ENCODE assay signal across 25 cellular contexts in genomic region chr14:41783403-41783802, GRCh38.
"Had no signal": no experiment of that assay in that cellular context is flagged by ENCODE, and none has a peak within 500 bp of the region (broad histone marks: within the 10 kb centered on the region; RNA-seq: fewer than 3 reads in every experiment).

No MANE protein-coding gene starts in this region.

- H3K4me2 ChIP-seq: smooth muscle cell had no signal

- H3K27me3 Mint-ChIP-seq: memory B cell; natural killer cell treated with Interleukin-12 subunit alpha and Interleukin-12 subunit beta and Interleukin-15 and Interleukin-18, amount 100 ng/mL, for 72 hours; stimulated activated naive CD8-positive, alpha-beta T cell treated with anti-CD3 and anti-CD28 coated beads, Interleukin-15, amount 100 ng/mL, for 72 hours had no signal

- H3K4me3 Mint-ChIP-seq: memory B cell; natural killer cell treated with Interleukin-12 subunit alpha and Interleukin-12 subunit beta and Interleukin-15 and Interleukin-18, amount 100 ng/mL, for 72 hours; neural crest cell; stimulated activated naive CD8-positive, alpha-beta T cell treated with anti-CD3 and anti-CD28 coated beads, Interleukin-15, amount 100 ng/mL, for 72 hours had no signal

- H3K4me3 ChIP-seq: coronary artery, lung, prostate gland, right atrium auricular region, smooth muscle cell, suprapubic skin, transverse colon, upper lobe of right lung, uterus had no signal

- H3K9me3 Mint-ChIP-seq: neural crest cell; stimulated activated naive CD8-positive, alpha-beta T cell treated with anti-CD3 and anti-CD28 coated beads, Interleukin-15, amount 100 ng/mL, for 72 hours had no signal

- ATAC-seq: left lobe of liver; natural killer cell treated with Interleukin-12 subunit alpha and Interleukin-12 subunit beta and Interleukin-15 and Interleukin-18, amount 100 ng/mL, for 72 hours; sciatic nerve; stimulated activated naive CD8-positive, alpha-beta T cell treated with anti-CD3 and anti-CD28 coated beads, Interleukin-15, amount 100 ng/mL, for 72 hours; upper lobe of right lung had no signal

- H2AFZ ChIP-seq: parathyroid adenoma had no signal

- H3K27me3 ChIP-seq: right atrium auricular region, suprapubic skin, transverse colon, upper lobe of right lung, uterus had no signal

- H3K36me3 ChIP-seq: prostate gland, right atrium auricular region, suprapubic skin, transverse colon, upper lobe of right lung, uterus had no signal

- H3K36me3 Mint-ChIP-seq: memory B cell; natural killer cell treated with Interleukin-12 subunit alpha and Interleukin-12 subunit beta and Interleukin-15 and Interleukin-18, amount 100 ng/mL, for 72 hours had no signal

- H3K27ac ChIP-seq: coronary artery, parathyroid adenoma, prostate gland, right atrium auricular region, suprapubic skin, transverse colon, upper lobe of right lung, uterus had no signal

- H3K4me1 Mint-ChIP-seq: memory B cell; neural crest cell; stimulated activated naive CD8-positive, alpha-beta T cell treated with anti-CD3 and anti-CD28 coated beads, Interleukin-15, amount 100 ng/mL, for 72 hours had no signal

- DNase-seq: dermis blood vessel endothelial cell; effector memory CD4-positive, alpha-beta T cell; erythroblast; kidney; stimulated activated CD4-positive, alpha-beta T cell treated with anti-CD3 and anti-CD28 coated beads, Interleukin-12 subunit alpha, Interleukin-12 subunit beta, amount 100 ng/mL, for 4 hours; stimulated activated CD4-positive, alpha-beta T cell treated with anti-CD3 and anti-CD28 coated beads, Interleukin-1b, Interleukin-23, amount 100 ng/mL, for 48 hours; stimulated activated CD4-positive, alpha-beta T cell treated with anti-CD3 and anti-CD28 coated beads, Interleukin-4, amount 100 ng/mL, for 1 hour; stimulated activated CD8-positive, alpha-beta memory T cell treated with anti-CD3 and anti-CD28 coated beads, Interleukin-4, amount 100 ng/mL, for 48 hours; stimulated activated naive CD4-positive, alpha-beta T cell; stimulated activated naive CD8-positive, alpha-beta T cell treated with anti-CD3 and anti-CD28 coated beads, Interleukin-15, amount 100 ng/mL, for 72 hours; transverse colon; upper lobe of right lung; uterus had no signal

- H3K4me1 ChIP-seq: parathyroid adenoma, prostate gland, right atrium auricular region, suprapubic skin, transverse colon, upper lobe of right lung, uterus had no signal

- H3K27ac Mint-ChIP-seq: memory B cell; natural killer cell treated with Interleukin-12 subunit alpha and Interleukin-12 subunit beta and Interleukin-15 and Interleukin-18, amount 100 ng/mL, for 72 hours; stimulated activated naive CD8-positive, alpha-beta T cell treated with anti-CD3 and anti-CD28 coated beads, Interleukin-15, amount 100 ng/mL, for 72 hours had no signal

- H3K9me3 ChIP-seq: prostate gland, right atrium auricular region, suprapubic skin, transverse colon, upper lobe of right lung, uterus had no signal

- H3K9ac ChIP-seq: parathyroid adenoma had no signal

- H3K79me2 ChIP-seq: parathyroid adenoma had no signal
